In the genomic region with DNA sequence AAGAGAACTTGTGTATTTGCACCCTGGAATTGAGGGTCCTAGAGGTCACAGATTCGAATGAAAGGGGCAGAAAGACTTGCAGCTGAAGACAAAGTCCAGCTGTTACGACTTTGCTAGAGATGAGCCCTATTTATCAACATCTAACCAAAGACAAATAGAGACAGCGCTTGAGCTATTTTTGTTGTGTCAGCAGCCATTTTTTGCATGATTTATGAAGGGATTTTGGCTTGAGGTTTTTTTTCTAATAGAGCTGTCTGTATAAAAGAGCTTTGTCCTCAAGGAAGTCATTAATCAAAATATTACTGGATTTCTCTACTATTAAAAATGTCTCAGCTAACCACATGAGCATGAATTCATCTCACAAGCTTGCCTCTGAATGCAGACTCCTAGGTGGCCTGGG, we compare ENCODE assay signal across 25 cellular contexts. TPM values are rescaled to one million over a fixed set of nuclear protein-coding genes. Genes with fewer than 3 reads are reported as not detected.
DNase-seq lines count a peak whose midpoint lies in the region; ATAC-seq and TF ChIP-seq lines count a peak whose summit lies in the region.
"Had no signal": no experiment of that assay in that cellular context is flagged by ENCODE, and none has a peak within 500 bp of the region (broad histone marks: within the 10 kb centered on the region; RNA-seq: fewer than 3 reads in every experiment).

No MANE protein-coding gene starts in this region.

- H3K27ac Mint-ChIP-seq in stimulated activated naive CD8-positive, alpha-beta T cell treated with anti-CD3 and anti-CD28 coated beads, Interleukin-15, Interleukin-2, amounts not matched to agents 100 ng/mL and 50 ng/mL, for 24 hours = peak overlapping the region; percentile 56
- peak overlapping the region; percentile 93 for H3K27ac Mint-ChIP-seq in activated T-helper 1 cell treated with anti-CD3 and anti-CD28 coated beads, Interleukin-12 subunit alpha, Interleukin-12 subunit beta, Interleukin-2, Interleukin-4 antibody, amounts not matched to agents 30 ng/mL and 10 ng/mL and 1 ng/mL, durations not matched to agents 14 hours and 24 hours and 36 hours
- H3K27ac Mint-ChIP-seq: activated naive CD4-positive, alpha-beta T cell treated with anti-CD3 and anti-CD28 coated beads, Interleukin-2, amount 50 U/mL, for 72 hours; brain; WTC11 had no signal

- H3K36me3 Mint-ChIP-seq in stimulated activated naive CD8-positive, alpha-beta T cell treated with anti-CD3 and anti-CD28 coated beads, Interleukin-15, Interleukin-2, amounts not matched to agents 100 ng/mL and 50 ng/mL, for 24 hours (ENCODE audit: low read depth) = peaks cover 18% of the 10 kb centered on the region
- H3K36me3 Mint-ChIP-seq in activated T-helper 1 cell treated with anti-CD3 and anti-CD28 coated beads, Interleukin-12 subunit alpha, Interleukin-12 subunit beta, Interleukin-2, Interleukin-4 antibody, amounts not matched to agents 30 ng/mL and 10 ng/mL and 1 ng/mL, durations not matched to agents 14 hours and 24 hours and 36 hours (ENCODE audit: low read depth) = peaks cover 19% of the 10 kb centered on the region
- H3K36me3 Mint-ChIP-seq: brain, WTC11 had no signal

- no peak for DNase-seq in stimulated activated naive CD8-positive, alpha-beta T cell treated with anti-CD3 and anti-CD28 coated beads, Interleukin-15, Interleukin-2, amounts not matched to agents 100 U/mL and 50 U/mL, for 24 hours
- DNase-seq in activated T-helper 1 cell treated with anti-CD3 and anti-CD28 coated beads, Interleukin-12 subunit alpha, Interleukin-12 subunit beta, Interleukin-2, Interleukin-4 antibody, amounts not matched to agents 30 ng/mL and 10 ng/mL and 1 ng/mL, durations not matched to agents 14 hours and 24 hours and 36 hours (ENCODE audit: low spot score) = no peak
- DNase-seq in fibroblast of villous mesenchyme (ENCODE audit: low read depth) = peak; percentile 71
- no peak for DNase-seq in left lung
- DNase-seq: ACHN; activated CD8-positive, alpha-beta memory T cell treated with anti-CD3 and anti-CD28 coated beads for 24 hours; activated T-cell treated with anti-CD3 and anti-CD28 coated beads, Interleukin-2, amount 50 U/mL, for 4 hours; GDM1; hippocampal formation; KG1; mammary epithelial cell; MV-4-11; NCI-H1694 treated with DMSO at 0.1 percent for 48 hours; NCI-H82; PC-9 had no signal

- no peak overlapping the region for H3K27ac ChIP-seq in left lung
- H3K27ac ChIP-seq: C4-2B, PC-9, right atrium auricular region had no signal

- H3K27me3 ChIP-seq in left lung = no peaks in the 10 kb centered on the region
- H3K27me3 ChIP-seq: right atrium auricular region had no signal

- no peak for TF ChIP-seq CTCF in fibroblast of villous mesenchyme (IDR thresholded peaks at IDR 0.05; ENCODE audit: insufficient read depth, low read depth, low read length)
- TF ChIP-seq CTCF in left lung (IDR thresholded peaks at IDR 0.05) = no peak

- no peaks in the 10 kb centered on the region for H3K36me3 ChIP-seq in left lung
- H3K36me3 ChIP-seq: right atrium auricular region had no signal

- no peak for ATAC-seq in stimulated activated naive CD8-positive, alpha-beta T cell treated with anti-CD3 and anti-CD28 coated beads, Interleukin-15, Interleukin-2, amounts not matched to agents 100 U/mL and 50 U/mL, for 24 hours
- ATAC-seq in HG03139 (IDR thresholded peaks at IDR 0.05; ENCODE audit: unreplicated experiment) = no peak
- ATAC-seq in GM21737 (IDR thresholded peaks at IDR 0.05; ENCODE audit: unreplicated experiment) = no peak
- ATAC-seq in GM21381 (IDR thresholded peaks at IDR 0.05; ENCODE audit: unreplicated experiment) = no peak
- ATAC-seq in left lung = no peak
- ATAC-seq: WTC11 had no signal

- intact Hi-C loops in activated T-helper 1 cell treated with anti-CD3 and anti-CD28 coated beads, Interleukin-12 subunit alpha, Interleukin-12 subunit beta, Interleukin-2, Interleukin-4 antibody, amounts not matched to agents 30 ng/mL and 10 ng/mL and 1 ng/mL, durations not matched to agents 14 hours and 24 hours and 36 hours (cut with micrococcal nuclease) = loop anchor here (5.0 kb wide), 1 partner anchor 253 kb away; a partner anchor contains a TSS
- intact Hi-C loops in left lung (cut with DNase I) = no loop called here

- peaks cover 0 to 4% of the 10 kb centered on the region in 2 donors for H3K4me1 ChIP-seq in left lung
- H3K4me1 ChIP-seq: right atrium auricular region had no signal

- H3K4me3 Mint-ChIP-seq in stimulated activated naive CD8-positive, alpha-beta T cell treated with anti-CD3 and anti-CD28 coated beads, Interleukin-15, Interleukin-2, amounts not matched to agents 100 ng/mL and 50 ng/mL, for 24 hours = no peak overlapping the region
- H3K4me3 Mint-ChIP-seq in activated T-helper 1 cell treated with anti-CD3 and anti-CD28 coated beads, Interleukin-12 subunit alpha, Interleukin-12 subunit beta, Interleukin-2, Interleukin-4 antibody, amounts not matched to agents 30 ng/mL and 10 ng/mL and 1 ng/mL, durations not matched to agents 14 hours and 24 hours and 36 hours = no peak overlapping the region
- H3K4me3 Mint-ChIP-seq: activated T-cell treated with anti-CD3 and anti-CD28 coated beads, Interleukin-2, amount 50 U/mL, for 4 hours; brain; WTC11 had no signal

- peaks cover 12% of the 10 kb centered on the region for H3K4me1 Mint-ChIP-seq in stimulated activated naive CD8-positive, alpha-beta T cell treated with anti-CD3 and anti-CD28 coated beads, Interleukin-15, Interleukin-2, amounts not matched to agents 100 ng/mL and 50 ng/mL, for 24 hours (ENCODE audit: low read depth)
- H3K4me1 Mint-ChIP-seq in activated T-helper 1 cell treated with anti-CD3 and anti-CD28 coated beads, Interleukin-12 subunit alpha, Interleukin-12 subunit beta, Interleukin-2, Interleukin-4 antibody, amounts not matched to agents 30 ng/mL and 10 ng/mL and 1 ng/mL, durations not matched to agents 14 hours and 24 hours and 36 hours (ENCODE audit: low read depth) = peaks cover 30% of the 10 kb centered on the region
- H3K4me1 Mint-ChIP-seq: brain had no signal

- H3K9me3 Mint-ChIP-seq in stimulated activated naive CD8-positive, alpha-beta T cell treated with anti-CD3 and anti-CD28 coated beads, Interleukin-15, Interleukin-2, amounts not matched to agents 100 ng/mL and 50 ng/mL, for 24 hours = peaks cover 8% of the 10 kb centered on the region
- H3K9me3 Mint-ChIP-seq in activated T-helper 1 cell treated with anti-CD3 and anti-CD28 coated beads, Interleukin-12 subunit alpha, Interleukin-12 subunit beta, Interleukin-2, Interleukin-4 antibody, amounts not matched to agents 30 ng/mL and 10 ng/mL and 1 ng/mL, durations not matched to agents 14 hours and 24 hours and 36 hours = peaks cover 6% of the 10 kb centered on the region

- H3K9me3 ChIP-seq in left lung = no peaks in the 10 kb centered on the region
- H3K9me3 ChIP-seq: right atrium auricular region had no signal

- H3K27me3 Mint-ChIP-seq in stimulated activated naive CD8-positive, alpha-beta T cell treated with anti-CD3 and anti-CD28 coated beads, Interleukin-15, Interleukin-2, amounts not matched to agents 100 ng/mL and 50 ng/mL, for 24 hours = no peaks in the 10 kb centered on the region
- H3K27me3 Mint-ChIP-seq in activated T-helper 1 cell treated with anti-CD3 and anti-CD28 coated beads, Interleukin-12 subunit alpha, Interleukin-12 subunit beta, Interleukin-2, Interleukin-4 antibody, amounts not matched to agents 30 ng/mL and 10 ng/mL and 1 ng/mL, durations not matched to agents 14 hours and 24 hours and 36 hours (ENCODE audit: insufficient read depth) = no peaks in the 10 kb centered on the region
- H3K27me3 Mint-ChIP-seq: brain had no signal

- no peak overlapping the region for H3K4me3 ChIP-seq in fibroblast of villous mesenchyme (ENCODE audit: low read depth, low read length)
- no peak overlapping the region for H3K4me3 ChIP-seq in left lung
- H3K4me3 ChIP-seq: PC-9, right atrium auricular region had no signal

RNA-seq across cellular contexts. Expression of a gene that starts 7.0 kb away (rescaled TPM):
- 134 and 141 TPM in 2 replicates for total RNA-seq in activated T-helper 1 cell treated with anti-CD3 and anti-CD28 coated beads, Interleukin-12 subunit alpha, Interleukin-12 subunit beta, Interleukin-2, Interleukin-4 antibody, amounts not matched to agents 30 ng/mL and 10 ng/mL and 1 ng/mL, durations not matched to agents 14 hours and 24 hours and 36 hours
- total RNA-seq in fibroblast of villous mesenchyme (0.97 and 2.6 TPM in 2 replicates), left lung (1 to 10 TPM; 2.9 to 4.6 TPM)
- total RNA-seq: H1 had no signal

Comparison
In these comparisons a context has a peak if more than half of its experiments do, and no peak if none do; other contexts are left out.
1. RNA of a gene that starts 7.0 kb away (total RNA-seq): 134 to 141 TPM in activated T-helper 1 cell treated with anti-CD3 and anti-CD28 coated beads, Interleukin-12 subunit alpha, Interleukin-12 subunit beta, Interleukin-2, Interleukin-4 antibody, amounts not matched to agents 30 ng/mL and 10 ng/mL and 1 ng/mL, durations not matched to agents 14 hours and 24 hours and 36 hours; 2.9 to 4.6 TPM in left lung and 0.97 to 2.6 TPM in fibroblast of villous mesenchyme; every median in the first group is over 10 times any median in the second.